Comparison of ENCODE assay signal across 1 cellular context in the genomic region with DNA sequence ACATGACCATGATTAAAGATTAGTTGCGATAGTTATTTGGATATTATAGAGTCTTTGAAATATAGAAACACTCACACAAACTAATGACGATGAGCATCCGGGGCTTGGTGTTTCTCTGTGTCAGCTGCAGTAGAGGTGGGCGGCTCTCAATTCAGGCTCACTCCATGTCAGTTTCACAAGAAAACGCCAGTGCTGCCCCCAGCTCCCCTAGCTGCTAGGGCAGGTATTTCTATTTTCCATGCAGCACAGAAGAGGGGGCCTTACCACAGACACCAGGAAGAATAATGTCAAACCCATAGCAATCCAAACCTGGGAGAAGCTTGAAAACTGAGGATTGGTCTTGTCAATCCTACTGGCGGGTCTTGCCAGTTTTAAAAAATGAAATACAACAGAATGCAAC.
TF ChIP-seq lines count a peak whose summit lies in the region.

No MANE protein-coding gene starts in this region.

TF ChIP-seq in SK-N-SH, 30 proteins besides CTCF, POLR2A, EP300 and RAD21:
- TF ChIP-seq, protein P1, sequence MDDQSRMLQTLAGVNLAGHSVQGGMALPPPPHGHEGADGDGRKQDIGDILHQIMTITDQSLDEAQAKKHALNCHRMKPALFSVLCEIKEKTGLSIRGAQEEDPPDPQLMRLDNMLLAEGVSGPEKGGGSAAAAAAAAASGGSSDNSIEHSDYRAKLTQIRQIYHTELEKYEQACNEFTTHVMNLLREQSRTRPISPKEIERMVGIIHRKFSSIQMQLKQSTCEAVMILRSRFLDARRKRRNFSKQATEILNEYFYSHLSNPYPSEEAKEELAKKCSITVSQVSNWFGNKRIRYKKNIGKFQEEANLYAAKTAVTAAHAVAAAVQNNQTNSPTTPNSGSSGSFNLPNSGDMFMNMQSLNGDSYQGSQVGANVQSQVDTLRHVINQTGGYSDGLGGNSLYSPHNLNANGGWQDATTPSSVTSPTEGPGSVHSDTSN (IDR thresholded peaks at IDR 0.05), result no peak
- TF ChIP-seq, protein P2, sequence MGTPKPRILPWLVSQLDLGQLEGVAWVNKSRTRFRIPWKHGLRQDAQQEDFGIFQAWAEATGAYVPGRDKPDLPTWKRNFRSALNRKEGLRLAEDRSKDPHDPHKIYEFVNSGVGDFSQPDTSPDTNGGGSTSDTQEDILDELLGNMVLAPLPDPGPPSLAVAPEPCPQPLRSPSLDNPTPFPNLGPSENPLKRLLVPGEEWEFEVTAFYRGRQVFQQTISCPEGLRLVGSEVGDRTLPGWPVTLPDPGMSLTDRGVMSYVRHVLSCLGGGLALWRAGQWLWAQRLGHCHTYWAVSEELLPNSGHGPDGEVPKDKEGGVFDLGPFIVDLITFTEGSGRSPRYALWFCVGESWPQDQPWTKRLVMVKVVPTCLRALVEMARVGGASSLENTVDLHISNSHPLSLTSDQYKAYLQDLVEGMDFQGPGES (IDR thresholded peaks at IDR 0.05; ENCODE audit: low read depth, low read length), result no peak
- TF ChIP-seq ELF1 (IDR thresholded peaks at IDR 0.05), result no peak
- no peak for TF ChIP-seq SMC3 (IDR thresholded peaks at IDR 0.05; ENCODE audit: low read depth, low read length)
- no peak for TF ChIP-seq NRF1 (IDR thresholded peaks at IDR 0.05; ENCODE audit: low read depth, low read length)
- TF ChIP-seq EZH2phosphoT487 (IDR thresholded peaks at IDR 0.05; ENCODE audit: borderline replicate concordance, low read depth), result no peak
